ENCODE assay signal across 13 cellular contexts in the genomic region with DNA sequence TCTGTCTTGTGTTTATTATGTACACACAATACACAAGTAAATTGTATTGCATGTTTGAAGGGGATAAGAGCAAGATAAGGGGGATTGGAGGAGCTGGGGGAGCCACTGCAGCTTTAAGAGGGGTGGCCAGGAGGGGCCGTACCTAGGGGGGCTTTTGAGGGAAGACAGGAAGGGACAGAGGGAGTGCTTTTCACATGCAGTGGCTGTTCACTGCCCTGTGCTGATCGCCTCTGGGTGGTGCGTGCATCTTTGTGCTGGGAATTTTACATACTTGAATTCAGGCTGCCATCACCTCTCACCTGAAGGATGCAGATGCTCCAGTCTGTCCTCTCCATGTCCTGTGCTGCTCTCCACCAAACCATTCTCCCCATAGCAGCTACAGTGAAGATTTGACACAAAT.
"Had no signal": no experiment of that assay in that cellular context is flagged by ENCODE, and none has a peak within 500 bp of the region (broad histone marks: within the 10 kb centered on the region; RNA-seq: fewer than 3 reads in every experiment).

No MANE protein-coding gene starts in this region.

- H3K4me1 ChIP-seq: gastrocnemius medialis, lower lobe of right lung had no signal

- ATAC-seq: effector memory CD8-positive, alpha-beta T cell; gastrocnemius medialis had no signal

- H3K27ac Mint-ChIP-seq: effector memory CD8-positive, alpha-beta T cell; naive B cell; nephron had no signal

- DNase-seq: effector memory CD8-positive, alpha-beta T cell; gastrocnemius medialis; glutamatergic neuron; left ventricle myocardium inferior; lower lobe of right lung; mesenchymal stem cell; naive B cell; small intestine; stimulated activated CD4-positive, alpha-beta T cell treated with anti-CD3 and anti-CD28 coated beads, Interleukin-12 subunit alpha, Interleukin-12 subunit beta, amount 100 ng/mL, for 4 hours; stimulated activated naive CD4-positive, alpha-beta T cell had no signal

- H3K4me3 Mint-ChIP-seq: effector memory CD8-positive, alpha-beta T cell; nephron had no signal

- H3K36me3 ChIP-seq: esophagus muscularis mucosa, gastrocnemius medialis, left ventricle myocardium inferior, lower lobe of right lung had no signal

- H3K36me3 Mint-ChIP-seq: naive B cell had no signal

- H3K9me3 Mint-ChIP-seq: effector memory CD8-positive, alpha-beta T cell had no signal

- H3K4me1 Mint-ChIP-seq: naive B cell had no signal

- H3K27ac ChIP-seq: epithelial cell of prostate had no signal

- H3K4me3 ChIP-seq: esophagus muscularis mucosa, gastrocnemius medialis, left ventricle myocardium inferior, lower lobe of right lung had no signal
